ENCODE assay signal across 27 cellular contexts in genomic region chr15:63341898-63342297, GRCh38. TPM values are rescaled to one million over a fixed set of nuclear protein-coding genes. Genes with fewer than 3 reads are reported as not detected.
"Had no signal": no experiment of that assay in that cellular context is flagged by ENCODE, and none has a peak within 500 bp of the region (broad histone marks: within the 10 kb centered on the region; RNA-seq: fewer than 3 reads in every experiment).

No MANE protein-coding gene starts in this region.

- H3K27me3 ChIP-seq: adrenal gland, body of pancreas had no signal

- H3K9me3 ChIP-seq: adrenal gland, body of pancreas had no signal

- DNase-seq: activated CD4-positive, alpha-beta memory T cell treated with anti-CD3 and anti-CD28 coated beads for 36 hours; activated CD4-positive, alpha-beta T cell treated with anti-CD3 and anti-CD28 coated beads for 36 hours; activated CD4-positive, alpha-beta T cell treated with anti-CD3 and anti-CD28 coated beads, Interleukin-2, amount 10 ng/mL, durations not matched to agents 24 days and 14 days; activated CD4-positive, CD25-positive, alpha-beta regulatory T cell; activated CD4-positive, CD25-positive, alpha-beta regulatory T cell treated with anti-CD3 and anti-CD28 coated beads, Interleukin-2, amount 50 U/mL, for 72 hours; activated CD8-positive, alpha-beta memory T cell treated with anti-CD3 and anti-CD28 coated beads, Interleukin-2, amount 10 ng/mL, durations not matched to agents 7 days and 5 days; activated CD8-positive, alpha-beta memory T cell treated with anti-CD3 and anti-CD28 coated beads, Interleukin-2, amount 50 U/mL, for 4 hours; activated CD8-positive, alpha-beta T cell treated with anti-CD3 and anti-CD28 coated beads, Interleukin-2, amount 10 ng/mL, durations not matched to agents 7 days and 5 days; activated effector memory CD4-positive, alpha-beta T cell treated with anti-CD3 and anti-CD28 coated beads, Interleukin-2, amount 50 U/mL, for 16 hours; activated naive CD4-positive, alpha-beta T cell treated with anti-CD3 and anti-CD28 coated beads for 36 hours; activated naive CD8-positive, alpha-beta T cell treated with anti-CD3 and anti-CD28 coated beads for 36 hours; activated naive CD8-positive, alpha-beta T cell treated with anti-CD3 and anti-CD28 coated beads, Interleukin-2, amount 50 U/mL, for 24 hours; activated T-cell treated with anti-CD3 and anti-CD28 coated beads, Interleukin-2, amount 50 U/mL, for 1 hour; activated T-cell treated with anti-CD3 and anti-CD28 coated beads, Interleukin-2, amount 50 U/mL, for 48 hours; adrenal gland; amygdala; aorta; body of pancreas; caudate nucleus; cortex of kidney; dermis blood vessel endothelial cell; effector CD4-positive, alpha-beta T cell; foreskin fibroblast; head of caudate nucleus; T-cell; T1000 had no signal

- H3K27ac ChIP-seq: adrenal gland, body of pancreas had no signal

- ATAC-seq: activated CD4-positive, alpha-beta T cell treated with anti-CD3 and anti-CD28 coated beads for 36 hours; activated CD8-positive, alpha-beta memory T cell treated with anti-CD3 and anti-CD28 coated beads, Interleukin-2, amount 10 ng/mL, durations not matched to agents 7 days and 5 days; activated CD8-positive, alpha-beta T cell treated with anti-CD3 and anti-CD28 coated beads, Interleukin-2, amount 10 ng/mL, durations not matched to agents 7 days and 5 days; activated naive CD8-positive, alpha-beta T cell treated with anti-CD3 and anti-CD28 coated beads, Interleukin-2, amount 50 U/mL, for 24 hours; body of pancreas; T-cell had no signal

- H3K36me3 ChIP-seq: adrenal gland had no signal

- H3K4me3 ChIP-seq: adrenal gland, body of pancreas had no signal

- H3K4me1 ChIP-seq: adrenal gland had no signal

RNA-seq across cellular contexts. Expression of gene CA12, which starts 39.7 kb away (rescaled TPM):
- total RNA-seq: activated CD8-positive, alpha-beta memory T cell treated with anti-CD3 and anti-CD28 coated beads for 36 hours; activated CD8-positive, alpha-beta T cell treated with anti-CD3 and anti-CD28 coated beads, Interleukin-2, amount 10 ng/mL, durations not matched to agents 7 days and 5 days had no signal
